ENCODE assay signal across 13 cellular contexts in the genomic region with DNA sequence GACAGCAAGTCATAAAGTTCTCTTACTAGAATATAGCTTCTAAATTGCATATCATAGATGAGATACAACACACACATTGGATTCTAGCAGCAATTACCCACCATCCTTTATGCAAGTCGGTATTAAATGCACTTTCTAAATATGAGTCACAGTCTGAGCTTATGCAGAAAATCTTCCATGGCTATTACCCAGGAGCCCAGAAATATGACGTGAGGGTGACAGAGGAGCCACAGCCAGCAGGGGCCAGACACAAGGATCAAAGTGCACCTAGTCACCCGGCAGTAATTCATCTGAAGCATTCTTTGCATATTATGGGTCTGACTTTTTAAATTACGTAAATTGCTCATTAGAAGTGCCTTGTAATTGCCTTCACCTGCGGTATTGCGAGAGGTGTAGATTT.
DNase-seq lines count a peak whose midpoint lies in the region; ATAC-seq and TF ChIP-seq lines count a peak whose summit lies in the region.
"Had no signal": no experiment of that assay in that cellular context is flagged by ENCODE, and none has a peak within 500 bp of the region (broad histone marks: within the 10 kb centered on the region; RNA-seq: fewer than 3 reads in every experiment).

No MANE protein-coding gene starts in this region.

- H3K27me3 ChIP-seq in endodermal cell (ENCODE audit: control insufficient read depth, insufficient read depth, low read length, poor library complexity, severe bottlenecking): no peaks in the 10 kb centered on the region
- H3K27me3 ChIP-seq: pancreas had no signal

- no peak for TF ChIP-seq CTCF in endodermal cell (conservative IDR thresholded peaks at IDR 0.05)

- no peak overlapping the region for H3K9ac ChIP-seq in endodermal cell (ENCODE audit: extremely low read depth, low read length, poor library complexity, severe bottlenecking)

- no peaks in the 10 kb centered on the region for H3K36me3 ChIP-seq in endodermal cell (ENCODE audit: control insufficient read depth, insufficient read depth, low read length)
- H3K36me3 ChIP-seq: pancreas had no signal

- peak overlapping the region; percentile 40 for H3K27ac ChIP-seq in endodermal cell (ENCODE audit: low read depth, low read length)
- H3K27ac ChIP-seq: pancreas had no signal

- ATAC-seq in HG03095 (IDR thresholded peaks at IDR 0.05; ENCODE audit: unreplicated experiment): no peak
- ATAC-seq: activated CD8-positive, alpha-beta T cell treated with anti-CD3 and anti-CD28 coated beads, Interleukin-2, amount 10 ng/mL, durations not matched to agents 7 days and 5 days; pancreas had no signal

- H3K36me3 Mint-ChIP-seq in endodermal cell (ENCODE audit: low read depth): no peaks in the 10 kb centered on the region

- no peak overlapping the region for H3K4me3 Mint-ChIP-seq in endodermal cell
- H3K4me3 Mint-ChIP-seq: activated CD8-positive, alpha-beta T cell treated with anti-CD3 and anti-CD28 coated beads, Interleukin-2, amount 10 ng/mL, durations not matched to agents 7 days and 5 days; H9 had no signal

- peaks cover 3% of the 10 kb centered on the region for H3K9me3 Mint-ChIP-seq in endodermal cell

- peaks cover 6% of the 10 kb centered on the region for H3K4me1 Mint-ChIP-seq in endodermal cell

- H3K27me3 Mint-ChIP-seq in endodermal cell (ENCODE audit: insufficient read depth): no peaks in the 10 kb centered on the region

- WGBS in endodermal cell (ENCODE audit: insufficient coverage in 1 of 2, insufficient read length in 1 of 2), 2 experiments: 78 to 86% methylated on average over 6 of the region's 6 CpGs

- H3K4me1 ChIP-seq in endodermal cell (ENCODE audit: control insufficient read depth, insufficient read depth, low read length): peaks cover 4% of the 10 kb centered on the region
- H3K4me1 ChIP-seq: pancreas had no signal

- DNase-seq in Daoy (ENCODE audit: low read depth) (peak; percentile 92), NCI-H69 (lab: John Stamatoyannopoulos, UW) (peak; percentile 38), endodermal cell (no peak), myocyte (ENCODE audit: low read depth) (peak; percentile 61), MV-4-11 (lab: John Stamatoyannopoulos, UW) (no peak), NCI-H774 (lab: John Stamatoyannopoulos, UW) (no peak), GDM1 (lab: John Stamatoyannopoulos, UW) (no peak)
- DNase-seq: anterior cingulate cortex, H9, hypothalamus, pancreas had no signal

- H3K4me3 ChIP-seq in endodermal cell (ENCODE audit: low read length): no peak overlapping the region
- H3K4me3 ChIP-seq: pancreas had no signal

- peaks cover 6% of the 10 kb centered on the region for H3K9me3 ChIP-seq in endodermal cell (ENCODE audit: control insufficient read depth, low read length)
- H3K9me3 ChIP-seq: pancreas had no signal

- no peak overlapping the region for H3K27ac Mint-ChIP-seq in endodermal cell
- H3K27ac Mint-ChIP-seq: activated CD8-positive, alpha-beta T cell treated with anti-CD3 and anti-CD28 coated beads, Interleukin-2, amount 10 ng/mL, durations not matched to agents 7 days and 5 days had no signal

Comparison
In these comparisons a context has a peak if more than half of its experiments do, and no peak if none do; other contexts are left out.
1. DNase-seq: peak in Daoy (single experiment), NCI-H69 (single experiment) and myocyte (single experiment); none in endodermal cell (single experiment), MV-4-11 (single experiment), NCI-H774 (single experiment) and GDM1 (single experiment).